In genomic region chr3:168248383-168249047, GRCh38 we compare ENCODE assay signal across 8 cellular contexts.
DNase-seq lines count a peak whose midpoint lies in the region; ATAC-seq, FAIRE-seq and TF ChIP-seq lines count a peak whose summit lies in the region.

No MANE protein-coding gene starts in this region.

- H3K27ac ChIP-seq in MM.1S (ENCODE audit: low read length) (peak overlapping the region; percentile 66; the same call in 1 of the 2 replicates), breast epithelium (no peak overlapping the region), layer of hippocampus (ENCODE audit: low read depth, low read length) (peak overlapping the region; percentile 16), thoracic aorta (peak overlapping the region in 1 of 2 donors; percentile 43), small intestine (ENCODE audit: low read depth in 1 of 2, low read length in 1 of 2) (no peak overlapping the region)

- H3F3A ChIP-seq in MM.1S (ENCODE audit: insufficient read depth, low read length), result peaks cover 29% of the 10 kb centered on the region

- no peak for TF ChIP-seq CTCF in MM.1S (IDR thresholded peaks at IDR 0.05; ENCODE audit: low read length)
- TF ChIP-seq CTCF in breast epithelium (IDR thresholded peaks at IDR 0.05), result no peak
- no peak for TF ChIP-seq CTCF in thoracic aorta (IDR thresholded peaks at IDR 0.05)

- H3K4me1 ChIP-seq in MM.1S (ENCODE audit: low read length) (peaks cover 10% of the 10 kb centered on the region), breast epithelium (peaks cover 0 to 11% of the 10 kb centered on the region in 2 donors), thoracic aorta (ENCODE audit: control insufficient read depth in 1 of 2, low read depth in 2 of 2) (peaks cover 0 to 6% of the 10 kb centered on the region in 2 donors), small intestine (ENCODE audit: control insufficient read depth in 2 of 2, insufficient read depth in 1 of 2, low read depth in 1 of 2, low read length in 1 of 2) (no peaks in the 10 kb centered on the region)

- H3K9me3 ChIP-seq in MM.1S (replicated peaks; ENCODE audit: insufficient read depth, low read length) (no peaks in the 10 kb centered on the region), breast epithelium (no peaks in the 10 kb centered on the region), thoracic aorta (no peaks in the 10 kb centered on the region), small intestine (ENCODE audit: control insufficient read depth, low read depth) (no peaks in the 10 kb centered on the region)

- no peaks in the 10 kb centered on the region for H3K9me2 ChIP-seq in MM.1S (replicated peaks; ENCODE audit: insufficient read depth, low read length)

- ATAC-seq in thoracic aorta (ENCODE audit: insufficient number of reproducible peaks, low FRiP score, low read depth), result peak; percentile 54
- ATAC-seq in HG03571 (IDR thresholded peaks at IDR 0.05; ENCODE audit: unreplicated experiment), result no peak
- no peak for ATAC-seq in HG02970 (IDR thresholded peaks at IDR 0.05; ENCODE audit: low FRiP score, unreplicated experiment)

- intact Hi-C loops in breast epithelium (cut with DNase I; ENCODE audit: low total_unique reads), result no loop called here

- WGBS in small intestine, 3 donors, result 1 to 5% (median 3%) methylated on average over 21 of the region's 21 CpGs

- peaks cover 3% of the 10 kb centered on the region; the same call in 1 of the 2 replicates for H3K79me2 ChIP-seq in MM.1S (ENCODE audit: low read length)

- peak overlapping the region; percentile 70 for H3K4me3 ChIP-seq in MM.1S (ENCODE audit: low read length)
- peak overlapping the region; percentile 51 to 76 (median 54) for H3K4me3 ChIP-seq in breast epithelium
- H3K4me3 ChIP-seq in thoracic aorta, result peak overlapping the region; percentile 82
- no peak overlapping the region for H3K4me3 ChIP-seq in small intestine (ENCODE audit: low read depth in 1 of 2, low read length in 2 of 2)

- no peaks in the 10 kb centered on the region for H4K20me1 ChIP-seq in MM.1S (ENCODE audit: insufficient read depth, low read length)

- no peak for TF ChIP-seq POLR2A in breast epithelium (IDR thresholded peaks at IDR 0.05)

- no peaks in the 10 kb centered on the region for H3K27me3 ChIP-seq in MM.1S (replicated peaks; ENCODE audit: insufficient read depth, low read length)
- peaks cover 0 to 52% of the 10 kb centered on the region in 2 donors for H3K27me3 ChIP-seq in breast epithelium
- H3K27me3 ChIP-seq in layer of hippocampus (ENCODE audit: control insufficient read depth, insufficient read depth, low read length), result no peaks in the 10 kb centered on the region
- no peaks in the 10 kb centered on the region for H3K27me3 ChIP-seq in thoracic aorta (replicated peaks; ENCODE audit: insufficient read depth)
- peaks cover 3 to 5% of the 10 kb centered on the region in 2 donors for H3K27me3 ChIP-seq in small intestine (ENCODE audit: control insufficient read depth in 2 of 2, insufficient read depth in 2 of 2, low read length in 2 of 2)

- H3K36me3 ChIP-seq in MM.1S (replicated peaks; ENCODE audit: insufficient read depth, low read length) (no peaks in the 10 kb centered on the region), breast epithelium (no peaks in the 10 kb centered on the region), thoracic aorta (no peaks in the 10 kb centered on the region), small intestine (ENCODE audit: control insufficient read depth in 2 of 2, insufficient read depth in 2 of 2, low read length in 2 of 2) (no peaks in the 10 kb centered on the region)

- H3K4me2 ChIP-seq in MM.1S (ENCODE audit: low read depth, low read length), result peak overlapping the region; percentile 90

- H2AFZ ChIP-seq in MM.1S (ENCODE audit: low read length), result peak overlapping the region; percentile 81

- peak overlapping the region; percentile 60 for H3K9ac ChIP-seq in MM.1S (ENCODE audit: low read length)

- no peak for FAIRE-seq in small intestine (lab: Jason Lieb, UNC)

- DNase-seq in ELF-1 (ENCODE audit: low read depth, low spot score) (peak; percentile 63), MM.1S (peak; percentile 62), breast epithelium (ENCODE audit: low spot score in 2 of 2) (no peak), thoracic aorta (ENCODE audit: low spot score) (no peak), small intestine (no peak)

Comparison
In these comparisons a context has a peak if more than half of its experiments do, and no peak if none do; other contexts are left out.
1. DNase-seq: peak in ELF-1 (single experiment) and MM.1S (single experiment); none in breast epithelium (0 of 2), thoracic aorta (single experiment) and small intestine (single experiment).
2. H3K27ac ChIP-seq: peak in MM.1S (single experiment) and layer of hippocampus (single experiment); none in breast epithelium (0 of 2) and small intestine (0 of 2).
3. H3K4me3 ChIP-seq: peak in MM.1S (single experiment), breast epithelium (3 of 3) and thoracic aorta (single experiment); none in small intestine (0 of 2).